In the genomic region with DNA sequence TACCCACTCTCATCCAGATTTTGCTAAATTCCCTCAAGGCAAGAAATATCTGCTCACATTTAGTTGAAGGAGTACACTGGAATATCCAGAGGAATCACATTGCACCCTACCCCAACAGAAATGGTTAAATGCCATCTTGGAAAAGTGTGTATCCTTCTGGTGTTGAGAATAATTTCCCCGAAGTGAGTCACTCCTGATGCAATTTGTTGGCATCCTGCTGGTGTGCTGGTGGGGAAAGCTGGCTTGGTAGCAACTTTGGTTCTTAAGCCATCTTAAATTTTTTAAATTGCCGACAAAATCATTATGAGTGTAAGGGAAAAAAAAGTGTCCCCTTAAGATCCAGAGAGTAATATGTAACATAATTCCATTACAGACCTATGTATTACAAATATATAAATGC, we compare ENCODE assay signal across 20 cellular contexts.
A peak's percentile ranks its signal among the peaks of the same experiment; 100 is the strongest.
DNase-seq lines count a peak whose midpoint lies in the region; ATAC-seq, FAIRE-seq and TF ChIP-seq lines count a peak whose summit lies in the region.
"Had no signal": no experiment of that assay in that cellular context is flagged by ENCODE, and none has a peak within 500 bp of the region (broad histone marks: within the 10 kb centered on the region; RNA-seq: fewer than 3 reads in every experiment).

No MANE protein-coding gene starts in this region.

- H3K18ac ChIP-seq in trophoblast cell (ENCODE audit: low read length), result no peak overlapping the region

- no peak overlapping the region for H4K8ac ChIP-seq in trophoblast cell (ENCODE audit: low read depth, low read length)

- H3K9me3 ChIP-seq in trophoblast cell (ENCODE audit: insufficient read depth, low read depth, low read length) (no peaks in the 10 kb centered on the region), gastroesophageal sphincter (no peaks in the 10 kb centered on the region), osteoblast (ENCODE audit: low read depth, low read length) (no peaks in the 10 kb centered on the region), WERI-Rb-1 (ENCODE audit: severe bottlenecking) (no peaks in the 10 kb centered on the region)
- H3K9me3 ChIP-seq: BLaER1 had no signal

- H3K4me3 ChIP-seq in bronchial epithelial cell (ENCODE audit: low read depth, low read length) (no peak overlapping the region), trophoblast cell (ENCODE audit: low read depth, low read length) (no peak overlapping the region), gastroesophageal sphincter (no peak overlapping the region), osteoblast (ENCODE audit: insufficient read depth, low read length) (no peak overlapping the region), WERI-Rb-1 (ENCODE audit: low read depth, low read length) (no peak overlapping the region)
- H3K4me3 ChIP-seq: BLaER1 had no signal

- no peak for TF ChIP-seq CTCF in bronchial epithelial cell (IDR thresholded peaks at IDR 0.05; ENCODE audit: insufficient read depth, low read length, severe bottlenecking)
- TF ChIP-seq CTCF in gastroesophageal sphincter (IDR thresholded peaks at IDR 0.05), result no peak
- no peak for TF ChIP-seq CTCF in osteoblast (IDR thresholded peaks at IDR 0.05; ENCODE audit: extremely low read depth, low read depth, low read length)
- TF ChIP-seq CTCF in WERI-Rb-1 (IDR thresholded peaks at IDR 0.05; ENCODE audit: low read depth, low read length), result no peak

- H3K27ac ChIP-seq in trophoblast cell (ENCODE audit: low read depth, low read length) (no peak overlapping the region), gastroesophageal sphincter (no peak overlapping the region), osteoblast (ENCODE audit: low read depth, low read length) (no peak overlapping the region), WERI-Rb-1 (no peak overlapping the region)
- H3K27ac ChIP-seq: BLaER1 had no signal

- no peak overlapping the region for H4K12ac ChIP-seq in trophoblast cell (ENCODE audit: low read depth, low read length)

- H3K27me3 ChIP-seq in bronchial epithelial cell (ENCODE audit: control insufficient read depth, insufficient read depth, low read length) (no peaks in the 10 kb centered on the region), trophoblast cell (ENCODE audit: insufficient read depth, low read length) (no peaks in the 10 kb centered on the region), gastroesophageal sphincter (no peaks in the 10 kb centered on the region), osteoblast (ENCODE audit: insufficient read depth, low read length) (no peaks in the 10 kb centered on the region), WERI-Rb-1 (ENCODE audit: insufficient read depth, low read depth, severe bottlenecking) (no peaks in the 10 kb centered on the region)
- H3K27me3 ChIP-seq: BLaER1 had no signal

- H2BK120ac ChIP-seq in trophoblast cell (ENCODE audit: insufficient read depth, low read length, poor library complexity), result no peak overlapping the region

- FAIRE-seq in bronchial epithelial cell (lab: Jason Lieb, UNC), result no peak
- FAIRE-seq: frontal cortex had no signal

- no peak overlapping the region for H3K23ac ChIP-seq in trophoblast cell (ENCODE audit: low read length)

- no peak overlapping the region for H2AK5ac ChIP-seq in trophoblast cell (ENCODE audit: low read length)

- ATAC-seq in gastroesophageal sphincter, result no peak

- H2BK5ac ChIP-seq in trophoblast cell (ENCODE audit: low read depth, low read length, poor library complexity), result no peak overlapping the region

- no peak overlapping the region for H2BK12ac ChIP-seq in trophoblast cell (ENCODE audit: low read length)

- no peak overlapping the region for H3K4ac ChIP-seq in trophoblast cell (ENCODE audit: low read depth, low read length)

- H2AFZ ChIP-seq in trophoblast cell (ENCODE audit: insufficient read depth, low read length, poor library complexity) (no peak overlapping the region), osteoblast (ENCODE audit: low read length) (no peak overlapping the region)

- no peak overlapping the region for H3K9ac ChIP-seq in trophoblast cell (ENCODE audit: low read length)
- H3K9ac ChIP-seq: BLaER1 had no signal

- peaks cover 0 to 3% of the 10 kb centered on the region in 2 experiments for H3K4me1 ChIP-seq in trophoblast cell (ENCODE audit: control insufficient read depth in 1 of 2, insufficient read depth in 2 of 2, low read length in 2 of 2)
- H3K4me1 ChIP-seq in gastroesophageal sphincter, result no peaks in the 10 kb centered on the region
- H3K4me1 ChIP-seq in osteoblast (ENCODE audit: insufficient read depth, low read length), result no peaks in the 10 kb centered on the region
- H3K4me1 ChIP-seq: BLaER1 had no signal

- peak; percentile 65 for DNase-seq in EL
- peak; percentile 18 for DNase-seq in NCI-H446 treated with DMSO at 0.1 percent for 48 hours (lab: John Stamatoyannopoulos, UW)
- peak; percentile 55 for DNase-seq in bronchial epithelial cell (ENCODE audit: low read depth)
- peak; percentile 57 to 80 for DNase-seq in trophoblast cell
- DNase-seq in posterior vena cava (ENCODE audit: low spot score), result no peak
- DNase-seq in osteoblast (ENCODE audit: insufficient read length, low spot score, missing footprints), result no peak
- no peak for DNase-seq in WERI-Rb-1
- DNase-seq: activated CD4-positive, alpha-beta T cell treated with anti-CD3 and anti-CD28 coated beads for 48 hours; activated naive CD4-positive, alpha-beta T cell treated with anti-CD3 and anti-CD28 coated beads, Interleukin-2, amount 10 ng/mL, durations not matched to agents 7 days and 5 days; activated T-cell treated with anti-CD3 and anti-CD28 coated beads for 4 hours; H7; IMR-90; naive B cell; NCI-H1092 treated with DMSO at 0.1 percent for 48 hours; SIG-M5; stimulated activated CD4-positive, alpha-beta T cell treated with anti-CD3 and anti-CD28 coated beads, Interleukin-12 subunit alpha, Interleukin-12 subunit beta, amount 100 ng/mL, for 4 hours; stimulated activated naive CD4-positive, alpha-beta T cell had no signal

- H3K36me3 ChIP-seq in bronchial epithelial cell (ENCODE audit: control insufficient read depth, insufficient read depth, low read length) (no peaks in the 10 kb centered on the region), trophoblast cell (ENCODE audit: control insufficient read depth in 1 of 2, insufficient read depth in 2 of 2, low read length in 2 of 2) (peaks cover 0 to 2% of the 10 kb centered on the region in 2 experiments), gastroesophageal sphincter (no peaks in the 10 kb centered on the region), osteoblast (ENCODE audit: insufficient read depth, low read length) (no peaks in the 10 kb centered on the region), WERI-Rb-1 (no peaks in the 10 kb centered on the region)
- H3K36me3 ChIP-seq: BLaER1 had no signal

- intact Hi-C loops in posterior vena cava (cut with DNase I), result no loop called here

- H3K79me2 ChIP-seq in trophoblast cell (ENCODE audit: control insufficient read depth, insufficient read depth, low read length, poor library complexity) (no peaks in the 10 kb centered on the region), osteoblast (ENCODE audit: insufficient read depth, low read length) (no peaks in the 10 kb centered on the region)

- no peak overlapping the region for H4K91ac ChIP-seq in trophoblast cell (ENCODE audit: low read depth, low read length)

- no CpG with 5 or more reads among the region's 2 CpGs for WGBS in trophoblast cell (ENCODE audit: extremely low coverage, insufficient coverage, insufficient read length)
- WGBS in gastroesophageal sphincter (ENCODE audit: low coverage in 1 of 2), 2 donors, result 62 to 69% methylated on average over 2 of the region's 2 CpGs

- H3K4me2 ChIP-seq in trophoblast cell (ENCODE audit: low read length) (no peak overlapping the region), osteoblast (ENCODE audit: insufficient read depth, low read length) (no peak overlapping the region)
- H3K4me2 ChIP-seq: BLaER1 had no signal

- H4K20me1 ChIP-seq in osteoblast (ENCODE audit: insufficient read depth, low read length), result no peaks in the 10 kb centered on the region
- H4K20me1 ChIP-seq: BLaER1 had no signal

- no peak overlapping the region for H3K14ac ChIP-seq in trophoblast cell (ENCODE audit: low read length)

- no peak for TF ChIP-seq EP300 in gastroesophageal sphincter (IDR thresholded peaks at IDR 0.05)

- TF ChIP-seq POLR2A in gastroesophageal sphincter (IDR thresholded peaks at IDR 0.05), result no peak

- H3K79me1 ChIP-seq in trophoblast cell (ENCODE audit: low read length), result peaks cover 2% of the 10 kb centered on the region

Comparison
In these comparisons a context has a peak if more than half of its experiments do, and no peak if none do; other contexts are left out.
1. DNase-seq: peak in EL (single experiment), NCI-H446 treated with DMSO at 0.1 percent for 48 hours (single experiment), bronchial epithelial cell (single experiment) and trophoblast cell (2 of 2); none in posterior vena cava (single experiment), osteoblast (single experiment) and WERI-Rb-1 (single experiment).